1 cellular context compared by ENCODE assay signal in the genomic region with DNA sequence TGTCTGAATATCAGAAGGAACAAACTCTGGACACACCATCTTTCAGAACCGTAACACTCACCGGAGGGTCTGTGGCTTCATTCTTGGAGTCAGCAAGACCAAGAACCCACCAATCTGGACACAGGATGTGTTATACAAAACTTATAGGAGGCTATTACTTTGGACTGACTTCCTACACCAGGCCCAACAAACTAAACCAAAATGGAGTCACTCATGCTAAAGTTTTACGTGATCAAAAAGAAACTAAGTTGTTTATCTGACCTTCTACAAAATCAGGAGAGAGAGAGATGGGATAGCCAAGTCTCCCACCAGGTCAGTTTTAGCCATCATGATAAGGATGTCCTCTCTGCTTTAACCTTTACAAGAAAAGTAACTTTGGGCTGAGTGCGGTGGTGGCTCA.
TF ChIP-seq lines count a peak whose summit lies in the region.

No MANE protein-coding gene starts in this region.

TF ChIP-seq in HepG2, 621 proteins besides CTCF, POLR2A, EP300 and RAD21:
- TF ChIP-seq, protein P1, sequence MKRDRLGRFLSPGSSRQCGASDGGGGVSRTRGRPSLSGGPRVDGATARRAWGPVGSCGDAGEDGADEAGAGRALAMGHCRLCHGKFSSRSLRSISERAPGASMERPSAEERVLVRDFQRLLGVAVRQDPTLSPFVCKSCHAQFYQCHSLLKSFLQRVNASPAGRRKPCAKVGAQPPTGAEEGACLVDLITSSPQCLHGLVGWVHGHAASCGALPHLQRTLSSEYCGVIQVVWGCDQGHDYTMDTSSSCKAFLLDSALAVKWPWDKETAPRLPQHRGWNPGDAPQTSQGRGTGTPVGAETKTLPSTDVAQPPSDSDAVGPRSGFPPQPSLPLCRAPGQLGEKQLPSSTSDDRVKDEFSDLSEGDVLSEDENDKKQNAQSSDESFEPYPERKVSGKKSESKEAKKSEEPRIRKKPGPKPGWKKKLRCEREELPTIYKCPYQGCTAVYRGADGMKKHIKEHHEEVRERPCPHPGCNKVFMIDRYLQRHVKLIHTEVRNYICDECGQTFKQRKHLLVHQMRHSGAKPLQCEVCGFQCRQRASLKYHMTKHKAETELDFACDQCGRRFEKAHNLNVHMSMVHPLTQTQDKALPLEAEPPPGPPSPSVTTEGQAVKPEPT (CRISPR knock-in tag; IDR thresholded peaks at IDR 0.05; ENCODE audit: low read depth) = no peak
- no peak for TF ChIP-seq GABPB1 (CRISPR knock-in tag; IDR thresholded peaks at IDR 0.05)
- no peak for TF ChIP-seq GFI1 (CRISPR knock-in tag; IDR thresholded peaks at IDR 0.05; ENCODE audit: borderline replicate concordance)
- TF ChIP-seq FOXO1 (CRISPR knock-in tag; IDR thresholded peaks at IDR 0.05) = no peak
- TF ChIP-seq, protein P2, sequence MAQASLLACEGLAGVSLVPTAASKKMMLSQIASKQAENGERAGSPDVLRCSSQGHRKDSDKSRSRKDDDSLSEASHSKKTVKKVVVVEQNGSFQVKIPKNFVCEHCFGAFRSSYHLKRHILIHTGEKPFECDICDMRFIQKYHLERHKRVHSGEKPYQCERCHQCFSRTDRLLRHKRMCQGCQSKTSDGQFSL (CRISPR knock-in tag; IDR thresholded peaks at IDR 0.05) = no peak
- TF ChIP-seq ARID2 (CRISPR knock-in tag; IDR thresholded peaks at IDR 0.05; ENCODE audit: borderline replicate concordance) = no peak
- TF ChIP-seq NFKB2 (CRISPR knock-in tag; IDR thresholded peaks at IDR 0.05; ENCODE audit: borderline replicate concordance) = no peak
- TF ChIP-seq ZNF282 (IDR thresholded peaks at IDR 0.05; ENCODE audit: partially characterized antibody) = no peak
- TF ChIP-seq DPF2 (CRISPR knock-in tag; IDR thresholded peaks at IDR 0.05; ENCODE audit: borderline replicate concordance, low read depth) = no peak
- TF ChIP-seq ZBTB42 (CRISPR knock-in tag; IDR thresholded peaks at IDR 0.05) = no peak
- TF ChIP-seq, protein P3, sequence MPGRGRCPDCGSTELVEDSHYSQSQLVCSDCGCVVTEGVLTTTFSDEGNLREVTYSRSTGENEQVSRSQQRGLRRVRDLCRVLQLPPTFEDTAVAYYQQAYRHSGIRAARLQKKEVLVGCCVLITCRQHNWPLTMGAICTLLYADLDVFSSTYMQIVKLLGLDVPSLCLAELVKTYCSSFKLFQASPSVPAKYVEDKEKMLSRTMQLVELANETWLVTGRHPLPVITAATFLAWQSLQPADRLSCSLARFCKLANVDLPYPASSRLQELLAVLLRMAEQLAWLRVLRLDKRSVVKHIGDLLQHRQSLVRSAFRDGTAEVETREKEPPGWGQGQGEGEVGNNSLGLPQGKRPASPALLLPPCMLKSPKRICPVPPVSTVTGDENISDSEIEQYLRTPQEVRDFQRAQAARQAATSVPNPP (CRISPR knock-in tag; IDR thresholded peaks at IDR 0.05) = no peak
